Comparison of ENCODE assay signal across 8 cellular contexts in genomic region chr6:43667245-43668150, GRCh38. TPM values are rescaled to one million over a fixed set of nuclear protein-coding genes. Genes with fewer than 3 reads are reported as not detected.
A peak's percentile ranks its signal among the peaks of the same experiment; 100 is the strongest.
DNase-seq lines count a peak whose midpoint lies in the region; ATAC-seq and TF ChIP-seq lines count a peak whose summit lies in the region.

No MANE protein-coding gene starts in this region.

- no peaks in the 10 kb centered on the region for H3K27me3 ChIP-seq in BJ (ENCODE audit: control insufficient read depth, insufficient read depth, low read length)

- H3K4me3 Mint-ChIP-seq in activated naive CD8-positive, alpha-beta T cell treated with anti-CD3 and anti-CD28 coated beads, Interleukin-2, amount 50 U/mL, for 24 hours = peak overlapping the region; percentile 36
- peak overlapping the region; percentile 45 for H3K4me3 Mint-ChIP-seq in progenitor cell of endocrine pancreas (ENCODE audit: low read depth)

- CTCF ChIA-PET in BJ (lab: Yijun Ruan, JAX) = interaction anchor here (0.6 to 8.8 kb wide), 39 partner anchors 8 to 418 kb away, joined by 3 to 120 read pairs (median 5); partner anchors contain the start of genes GTPBP2, MRPS18A, RSPH9 and VEGFA

- DNase-seq in BJ (ENCODE audit: low read depth) (no peak), NCI-H1105 treated with DMSO at 0.1 percent for 48 hours (lab: John Stamatoyannopoulos, UW) (peak; percentile 72), SW480 (ENCODE audit: low spot score) (peak; percentile 46), cardiac septum (ENCODE audit: low spot score) (peak; percentile 90), progenitor cell of endocrine pancreas (ENCODE audit: low spot score, unreplicated experiment) (peak; percentile 90)
- peak; percentile 91 for DNase-seq in activated naive CD8-positive, alpha-beta T cell treated with anti-CD3 and anti-CD28 coated beads, Interleukin-2, amount 50 U/mL, for 24 hours

- POLR2A ChIA-PET in BJ (lab: Charles Lee) = no interaction called here

- H3K4me3 ChIP-seq in BJ (ENCODE audit: low read depth, low read length) (no peak overlapping the region), urinary bladder (ENCODE audit: low read depth, low read length) (no peak overlapping the region)

- H3K27me3 Mint-ChIP-seq in activated naive CD8-positive, alpha-beta T cell treated with anti-CD3 and anti-CD28 coated beads, Interleukin-2, amount 50 U/mL, for 24 hours = no peaks in the 10 kb centered on the region
- H3K27me3 Mint-ChIP-seq in progenitor cell of endocrine pancreas = peaks cover 7% of the 10 kb centered on the region

- no peaks in the 10 kb centered on the region for H3K4me1 ChIP-seq in urinary bladder (ENCODE audit: insufficient read depth)

- H3K36me3 ChIP-seq in BJ (ENCODE audit: control insufficient read depth, insufficient read depth, low read length) (peaks cover 11% of the 10 kb centered on the region), urinary bladder (ENCODE audit: insufficient read depth) (no peaks in the 10 kb centered on the region)

- peak overlapping the region; percentile 53 for H3K27ac ChIP-seq in urinary bladder (ENCODE audit: low read depth)

- intact Hi-C loops in cardiac septum (cut with DNase I) = loop anchor here (1.0 to 10.0 kb wide), 4 partner anchors 55 to 411 kb away; no protein-coding TSS in a partner anchor

- peak overlapping the region; percentile 53 for H3K27ac Mint-ChIP-seq in activated naive CD8-positive, alpha-beta T cell treated with anti-CD3 and anti-CD28 coated beads, Interleukin-2, amount 50 U/mL, for 24 hours
- peak overlapping the region; percentile 69 for H3K27ac Mint-ChIP-seq in progenitor cell of endocrine pancreas

- peaks cover 36% of the 10 kb centered on the region for H3K4me1 Mint-ChIP-seq in activated naive CD8-positive, alpha-beta T cell treated with anti-CD3 and anti-CD28 coated beads, Interleukin-2, amount 50 U/mL, for 24 hours
- peaks cover 12% of the 10 kb centered on the region for H3K4me1 Mint-ChIP-seq in progenitor cell of endocrine pancreas (ENCODE audit: low read depth)

- WGBS in urinary bladder = 10% methylated on average over 16 of the region's 16 CpGs

- ATAC-seq in GM21526 (IDR thresholded peaks at IDR 0.05; ENCODE audit: low FRiP score, unreplicated experiment) = peak; percentile 43
- ATAC-seq in activated naive CD8-positive, alpha-beta T cell treated with anti-CD3 and anti-CD28 coated beads, Interleukin-2, amount 50 U/mL, for 24 hours = peak; percentile 37

- TF ChIP-seq CTCF in BJ (IDR thresholded peaks at IDR 0.05; ENCODE audit: insufficient read depth, low read depth, low read length) (peak; percentile 98), progenitor cell of endocrine pancreas (IDR thresholded peaks at IDR 0.05; ENCODE audit: unreplicated experiment) (peak; percentile 95)

- H3K36me3 Mint-ChIP-seq in activated naive CD8-positive, alpha-beta T cell treated with anti-CD3 and anti-CD28 coated beads, Interleukin-2, amount 50 U/mL, for 24 hours (ENCODE audit: low read depth) = peaks cover 9% of the 10 kb centered on the region
- H3K36me3 Mint-ChIP-seq in progenitor cell of endocrine pancreas (ENCODE audit: insufficient read depth) = no peaks in the 10 kb centered on the region

- H3K9me3 Mint-ChIP-seq in activated naive CD8-positive, alpha-beta T cell treated with anti-CD3 and anti-CD28 coated beads, Interleukin-2, amount 50 U/mL, for 24 hours = no peaks in the 10 kb centered on the region
- H3K9me3 Mint-ChIP-seq in progenitor cell of endocrine pancreas (ENCODE audit: low read depth) = no peaks in the 10 kb centered on the region

RNA-seq across cellular contexts. Expression of gene MRPS18A, which starts 20.1 kb away (rescaled TPM):
- polyA plus RNA-seq in BJ (2011; rRNA removed) = 57.4 and 75.0 TPM in 2 replicates
- 39.8 and 61.7 TPM in 2 replicates for polyA minus RNA-seq in BJ (2011; rRNA and poly(A)+ RNA removed)
- total RNA-seq in cardiac septum = 38.4 TPM
- 39.8 and 41.9 TPM in 2 replicates for total RNA-seq in progenitor cell of endocrine pancreas
- total RNA-seq in urinary bladder = 33.3 TPM
- polyA plus RNA-seq in urinary bladder = 55.8 TPM

RNA-seq across cellular contexts. Expression of gene RSPH9, which starts 22.7 kb away (rescaled TPM):
- polyA plus RNA-seq in BJ (2011; rRNA removed) (0.65 and 0.77 TPM in 2 replicates), urinary bladder (0.60 TPM)
- 0.24 and 0.31 TPM in 2 replicates for polyA minus RNA-seq in BJ (2011; rRNA and poly(A)+ RNA removed)
- total RNA-seq in cardiac septum (0.24 TPM), progenitor cell of endocrine pancreas (0.29 and 0.31 TPM in 2 replicates), urinary bladder (1.0 TPM)

RNA-seq across cellular contexts. Expression of gene MAD2L1BP, which starts 31.9 kb away (rescaled TPM):
- polyA plus RNA-seq in BJ (2011; rRNA removed) (37.7 and 39.3 TPM in 2 replicates), urinary bladder (25.3 TPM)
- polyA minus RNA-seq in BJ (2011; rRNA and poly(A)+ RNA removed) = 26.7 and 41.1 TPM in 2 replicates
- total RNA-seq in cardiac septum (25.5 TPM), progenitor cell of endocrine pancreas (31.4 and 31.8 TPM in 2 replicates), urinary bladder (16.8 TPM)

RNA-seq across cellular contexts. Expression of gene GTPBP2, which starts 38.4 kb away (rescaled TPM):
- 107 and 148 TPM in 2 replicates for polyA plus RNA-seq in BJ (2011; rRNA removed)
- polyA minus RNA-seq in BJ (2011; rRNA and poly(A)+ RNA removed) = 79.8 and 111 TPM in 2 replicates
- total RNA-seq in cardiac septum = 27.9 TPM
- total RNA-seq in progenitor cell of endocrine pancreas = 83.8 and 84.1 TPM in 2 replicates
- 36.3 TPM for total RNA-seq in urinary bladder
- 40.4 TPM for polyA plus RNA-seq in urinary bladder
